In the genomic region with DNA sequence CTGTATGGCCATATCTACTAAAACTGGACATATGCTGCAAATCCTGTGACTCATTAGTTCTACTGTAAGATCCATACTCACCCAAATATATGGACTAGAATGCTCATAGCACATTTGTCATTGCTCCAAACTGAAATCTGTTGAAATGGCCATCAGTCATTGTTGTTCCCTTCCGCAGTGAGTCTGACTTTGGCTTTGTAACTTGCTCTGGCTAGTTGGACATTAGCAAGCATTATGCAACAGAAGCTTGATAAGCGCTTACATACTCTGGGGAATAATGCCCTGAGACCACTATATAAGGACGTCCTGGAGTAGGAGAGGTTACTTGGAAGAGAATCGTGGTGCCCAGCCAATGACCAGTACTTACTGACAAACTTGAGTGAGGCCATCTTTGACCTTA, we compare ENCODE assay signal across 17 cellular contexts. TPM values are rescaled to one million over a fixed set of nuclear protein-coding genes. Genes with fewer than 3 reads are reported as not detected.
A peak's percentile ranks its signal among the peaks of the same experiment; 100 is the strongest.
DNase-seq lines count a peak whose midpoint lies in the region; ATAC-seq and TF ChIP-seq lines count a peak whose summit lies in the region.
"Had no signal": no experiment of that assay in that cellular context is flagged by ENCODE, and none has a peak within 500 bp of the region (broad histone marks: within the 10 kb centered on the region; RNA-seq: fewer than 3 reads in every experiment).

No MANE protein-coding gene starts in this region.

- peak overlapping the region; percentile 33; the same call in 1 of the 2 replicates for H3K27ac ChIP-seq in VCaP
- peak overlapping the region; percentile 49 for H3K27ac ChIP-seq in liver (ENCODE audit: low read depth in 1 of 2, low read length in 2 of 2)
- H3K27ac ChIP-seq in vagina = peak overlapping the region; percentile 12

- TF ChIP-seq POLR2A in vagina (IDR thresholded peaks at IDR 0.05) = no peak

- TF ChIP-seq CTCF in VCaP (conservative IDR thresholded peaks at IDR 0.05) (no peak), liver (IDR thresholded peaks at IDR 0.05; ENCODE audit: low read depth, low read length, missing input control) (no peak), vagina (IDR thresholded peaks at IDR 0.05) (no peak)

- H3K9me3 ChIP-seq in liver (ENCODE audit: control insufficient read depth in 4 of 4, low read length in 3 of 4) = peaks cover 0 to 3% (median 2%) of the 10 kb centered on the region in 4 donors
- no peaks in the 10 kb centered on the region for H3K9me3 ChIP-seq in vagina

- H3K4me3 ChIP-seq in liver (ENCODE audit: low read depth in 1 of 3, low read length in 3 of 3) = no peak overlapping the region
- H3K4me3 ChIP-seq in vagina = no peak overlapping the region

- ATAC-seq in left ventricle myocardium superior (peak; percentile 35), left cardiac atrium (no peak)
- ATAC-seq in stimulated activated naive CD8-positive, alpha-beta T cell treated with anti-CD3 and anti-CD28 coated beads, Interleukin-15, Interleukin-2, amounts not matched to agents 100 U/mL and 50 U/mL, for 24 hours = no peak

- WGBS in liver = 37% methylated on average over 4 of the region's 4 CpGs

- DNase-seq in left ventricle myocardium superior = no peak
- DNase-seq in left cardiac atrium = no peak
- no peak for DNase-seq in vagina (ENCODE audit: extremely low spot score in 2 of 2)
- no peak for DNase-seq in DMS153 treated with DMSO at 0.1 percent for 48 hours (lab: John Stamatoyannopoulos, UW; ENCODE audit: unreplicated experiment)
- no peak for DNase-seq in stimulated activated naive CD8-positive, alpha-beta T cell treated with anti-CD3 and anti-CD28 coated beads, Interleukin-15, Interleukin-2, amounts not matched to agents 100 U/mL and 50 U/mL, for 24 hours
- DNase-seq in activated naive CD4-positive, alpha-beta T cell treated with Interleukin-2 at 50 U/mL for 16 hours = no peak
- DNase-seq: COR-L47, DMS153, EL, Karpas-422, NCI-H1436, NCI-H2029 treated with DMSO at 0.1 percent for 48 hours, NCI-H2171 treated with DMSO at 0.1 percent for 48 hours, NCI-H446 treated with DMSO at 0.1 percent for 48 hours, NCI-H748 treated with DMSO at 0.1 percent for 48 hours had no signal

- peak; percentile 20 to 53 for TF ChIP-seq RAD21 in liver (IDR thresholded peaks at IDR 0.05)

- intact Hi-C loops in left ventricle myocardium superior (cut with micrococcal nuclease) (no loop called here), left cardiac atrium (cut with DNase I) (no loop called here), vagina (cut with DNase I) (no loop called here)

- H3K4me1 ChIP-seq in liver (ENCODE audit: control insufficient read depth in 4 of 4, insufficient read depth in 4 of 4, low read length in 3 of 4) (peaks cover 2 to 15% (median 13%) of the 10 kb centered on the region in 4 donors), vagina (peaks cover 25% of the 10 kb centered on the region)

- H3K9ac ChIP-seq in liver (ENCODE audit: low read depth in 1 of 2, low read length in 2 of 2) = no peak overlapping the region

- no peaks in the 10 kb centered on the region for H3K27me3 ChIP-seq in liver (ENCODE audit: control insufficient read depth in 4 of 4, insufficient read depth in 4 of 4, low read length in 3 of 4)
- H3K27me3 ChIP-seq in vagina = no peaks in the 10 kb centered on the region

- H3K36me3 ChIP-seq in liver (ENCODE audit: control insufficient read depth in 4 of 4, insufficient read depth in 3 of 4, low read depth in 1 of 4, low read length in 3 of 4) (no peaks in the 10 kb centered on the region), vagina (peaks cover 0 to 7% of the 10 kb centered on the region in 2 donors)

TF ChIP-seq in liver, 16 proteins besides CTCF, POLR2A, EP300 and RAD21:
- TF ChIP-seq NR2F2 (IDR thresholded peaks at IDR 0.05) (no peak), JUND (IDR thresholded peaks at IDR 0.05) (peak in 1 of 2 donors; percentile 23), YY1 (IDR thresholded peaks at IDR 0.05) (peak; percentile 67), FOXA1 (IDR thresholded peaks at IDR 0.05) (no peak), EGR1 (IDR thresholded peaks at IDR 0.05; ENCODE audit: low read depth in 2 of 2) (no peak), RXRA (IDR thresholded peaks at IDR 0.05) (peak; percentile 19 to 32), SP1 (IDR thresholded peaks at IDR 0.05) (peak; percentile 30), HNF4A (conservative IDR thresholded peaks at IDR 0.05) (peak; percentile 52 to 62), HNF4G (IDR thresholded peaks at IDR 0.05) (no peak), TAF1 (conservative IDR thresholded peaks at IDR 0.05) (no peak), GABPA (IDR thresholded peaks at IDR 0.05 in 1 of 2, conservative IDR thresholded peaks at IDR 0.05 in 1 of 2) (no peak), FOXA2 (IDR thresholded peaks at IDR 0.05) (no peak)
- TF ChIP-seq, protein P1, sequence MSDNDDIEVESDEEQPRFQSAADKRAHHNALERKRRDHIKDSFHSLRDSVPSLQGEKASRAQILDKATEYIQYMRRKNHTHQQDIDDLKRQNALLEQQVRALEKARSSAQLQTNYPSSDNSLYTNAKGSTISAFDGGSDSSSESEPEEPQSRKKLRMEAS (IDR thresholded peaks at IDR 0.05) = no peak
- TF ChIP-seq, protein P2, sequence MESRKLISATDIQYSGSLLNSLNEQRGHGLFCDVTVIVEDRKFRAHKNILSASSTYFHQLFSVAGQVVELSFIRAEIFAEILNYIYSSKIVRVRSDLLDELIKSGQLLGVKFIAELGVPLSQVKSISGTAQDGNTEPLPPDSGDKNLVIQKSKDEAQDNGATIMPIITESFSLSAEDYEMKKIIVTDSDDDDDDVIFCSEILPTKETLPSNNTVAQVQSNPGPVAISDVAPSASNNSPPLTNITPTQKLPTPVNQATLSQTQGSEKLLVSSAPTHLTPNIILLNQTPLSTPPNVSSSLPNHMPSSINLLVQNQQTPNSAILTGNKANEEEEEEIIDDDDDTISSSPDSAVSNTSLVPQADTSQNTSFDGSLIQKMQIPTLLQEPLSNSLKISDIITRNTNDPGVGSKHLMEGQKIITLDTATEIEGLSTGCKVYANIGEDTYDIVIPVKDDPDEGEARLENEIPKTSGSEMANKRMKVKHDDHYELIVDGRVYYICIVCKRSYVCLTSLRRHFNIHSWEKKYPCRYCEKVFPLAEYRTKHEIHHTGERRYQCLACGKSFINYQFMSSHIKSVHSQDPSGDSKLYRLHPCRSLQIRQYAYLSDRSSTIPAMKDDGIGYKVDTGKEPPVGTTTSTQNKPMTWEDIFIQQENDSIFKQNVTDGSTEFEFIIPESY (IDR thresholded peaks at IDR 0.05) = peak; percentile 9
- TF ChIP-seq, protein P3, sequence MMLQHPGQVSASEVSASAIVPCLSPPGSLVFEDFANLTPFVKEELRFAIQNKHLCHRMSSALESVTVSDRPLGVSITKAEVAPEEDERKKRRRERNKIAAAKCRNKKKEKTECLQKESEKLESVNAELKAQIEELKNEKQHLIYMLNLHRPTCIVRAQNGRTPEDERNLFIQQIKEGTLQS (IDR thresholded peaks at IDR 0.05) = no peak
- TF ChIP-seq, protein P4, sequence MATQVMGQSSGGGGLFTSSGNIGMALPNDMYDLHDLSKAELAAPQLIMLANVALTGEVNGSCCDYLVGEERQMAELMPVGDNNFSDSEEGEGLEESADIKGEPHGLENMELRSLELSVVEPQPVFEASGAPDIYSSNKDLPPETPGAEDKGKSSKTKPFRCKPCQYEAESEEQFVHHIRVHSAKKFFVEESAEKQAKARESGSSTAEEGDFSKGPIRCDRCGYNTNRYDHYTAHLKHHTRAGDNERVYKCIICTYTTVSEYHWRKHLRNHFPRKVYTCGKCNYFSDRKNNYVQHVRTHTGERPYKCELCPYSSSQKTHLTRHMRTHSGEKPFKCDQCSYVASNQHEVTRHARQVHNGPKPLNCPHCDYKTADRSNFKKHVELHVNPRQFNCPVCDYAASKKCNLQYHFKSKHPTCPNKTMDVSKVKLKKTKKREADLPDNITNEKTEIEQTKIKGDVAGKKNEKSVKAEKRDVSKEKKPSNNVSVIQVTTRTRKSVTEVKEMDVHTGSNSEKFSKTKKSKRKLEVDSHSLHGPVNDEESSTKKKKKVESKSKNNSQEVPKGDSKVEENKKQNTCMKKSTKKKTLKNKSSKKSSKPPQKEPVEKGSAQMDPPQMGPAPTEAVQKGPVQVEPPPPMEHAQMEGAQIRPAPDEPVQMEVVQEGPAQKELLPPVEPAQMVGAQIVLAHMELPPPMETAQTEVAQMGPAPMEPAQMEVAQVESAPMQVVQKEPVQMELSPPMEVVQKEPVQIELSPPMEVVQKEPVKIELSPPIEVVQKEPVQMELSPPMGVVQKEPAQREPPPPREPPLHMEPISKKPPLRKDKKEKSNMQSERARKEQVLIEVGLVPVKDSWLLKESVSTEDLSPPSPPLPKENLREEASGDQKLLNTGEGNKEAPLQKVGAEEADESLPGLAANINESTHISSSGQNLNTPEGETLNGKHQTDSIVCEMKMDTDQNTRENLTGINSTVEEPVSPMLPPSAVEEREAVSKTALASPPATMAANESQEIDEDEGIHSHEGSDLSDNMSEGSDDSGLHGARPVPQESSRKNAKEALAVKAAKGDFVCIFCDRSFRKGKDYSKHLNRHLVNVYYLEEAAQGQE (IDR thresholded peaks at IDR 0.05) = no peak

RNA-seq across cellular contexts. Expression of a gene that starts 9.0 kb away (rescaled TPM):
- total RNA-seq in left ventricle myocardium superior (4.9 TPM), left cardiac atrium (1 to 10 TPM; 3.3 to 3.6 TPM), liver (1 to 10 TPM; 4.5 to 7.1 TPM), vagina (12.0 TPM)
- polyA plus RNA-seq in liver = 1 to 10 TPM in 1 of 2 donors, under 1 TPM in 1; 0.99 to 2.1 TPM
